ENCODE assay signal across 9 cellular contexts in genomic region chr7:7099584-7100014, GRCh38.
DNase-seq lines count a peak whose midpoint lies in the region; ATAC-seq and TF ChIP-seq lines count a peak whose summit lies in the region.
"Had no signal": no experiment of that assay in that cellular context is flagged by ENCODE, and none has a peak within 500 bp of the region (broad histone marks: within the 10 kb centered on the region; RNA-seq: fewer than 3 reads in every experiment).

No MANE protein-coding gene starts in this region.

- H3K4me1 ChIP-seq in parathyroid adenoma = peaks cover 52% of the 10 kb centered on the region

- H3K27me3 ChIP-seq in parathyroid adenoma (ENCODE audit: control insufficient read depth, insufficient read depth, low read length) = no peaks in the 10 kb centered on the region
- H3K27me3 ChIP-seq: BLaER1 had no signal

- ATAC-seq in HG02678 (IDR thresholded peaks at IDR 0.05; ENCODE audit: unreplicated experiment) (no peak), HG03571 (IDR thresholded peaks at IDR 0.05; ENCODE audit: unreplicated experiment) (no peak)
- no peak for ATAC-seq in activated CD8-positive, alpha-beta T cell treated with anti-CD3 and anti-CD28 coated beads for 36 hours

- H3K27ac ChIP-seq in parathyroid adenoma = peak overlapping the region; percentile 95
- H3K27ac ChIP-seq: BLaER1 had no signal

- H3K36me3 ChIP-seq in parathyroid adenoma (ENCODE audit: control insufficient read depth, insufficient read depth, low read length) = no peaks in the 10 kb centered on the region
- H3K36me3 ChIP-seq: BLaER1 had no signal

- TF ChIP-seq CTCF in parathyroid adenoma (IDR thresholded peaks at IDR 0.05) = no peak
- TF ChIP-seq CTCF in activated CD8-positive, alpha-beta T cell treated with anti-CD3 and anti-CD28 coated beads for 36 hours (IDR thresholded peaks at IDR 0.05) = no peak

- no peak overlapping the region for H3K4me3 Mint-ChIP-seq in activated CD8-positive, alpha-beta T cell treated with anti-CD3 and anti-CD28 coated beads for 36 hours

- H3K9me3 Mint-ChIP-seq in activated CD8-positive, alpha-beta T cell treated with anti-CD3 and anti-CD28 coated beads for 36 hours = no peaks in the 10 kb centered on the region

- no peak overlapping the region for H3K9ac ChIP-seq in parathyroid adenoma
- H3K9ac ChIP-seq: BLaER1 had no signal

- DNase-seq in NCI-H1436 (lab: John Stamatoyannopoulos, UW) (peak; percentile 19), NCI-H1436 treated with DMSO at 0.1 percent for 48 hours (lab: John Stamatoyannopoulos, UW) (no peak), SW 1271 (lab: John Stamatoyannopoulos, UW) (peak; percentile 71 to 97), glomerular endothelial cell (ENCODE audit: extremely low read depth, low read depth, low spot score) (peak; percentile 91)
- DNase-seq in activated CD8-positive, alpha-beta T cell treated with anti-CD3 and anti-CD28 coated beads for 36 hours = no peak

- POLR2A ChIA-PET in activated CD8-positive, alpha-beta T cell treated with anti-CD3 and anti-CD28 coated beads for 36 hours (lab: Charles Lee) = interaction anchor here (0.8 kb wide), 1 partner anchor 304 kb away, joined by 3 read pairs; no protein-coding TSS in a partner anchor

- H3K4me3 ChIP-seq in parathyroid adenoma (ENCODE audit: low read depth, low read length) = peak overlapping the region; percentile 20
- H3K4me3 ChIP-seq: BLaER1 had no signal

- H3K79me2 ChIP-seq in parathyroid adenoma = peaks cover 6% of the 10 kb centered on the region

- peak overlapping the region; percentile 41 for H3K4me2 ChIP-seq in parathyroid adenoma (ENCODE audit: low read length)
- H3K4me2 ChIP-seq: BLaER1 had no signal

- H3K36me3 Mint-ChIP-seq in activated CD8-positive, alpha-beta T cell treated with anti-CD3 and anti-CD28 coated beads for 36 hours (ENCODE audit: low read depth) = no peaks in the 10 kb centered on the region

- intact Hi-C loops in activated CD8-positive, alpha-beta T cell treated with anti-CD3 and anti-CD28 coated beads for 36 hours (cut with micrococcal nuclease) = loop anchor here (10.0 kb wide), 1 partner anchor 305 kb away; no protein-coding TSS in a partner anchor

- no peaks in the 10 kb centered on the region for H3K9me3 ChIP-seq in parathyroid adenoma (ENCODE audit: control insufficient read depth, low read length)
- H3K9me3 ChIP-seq: BLaER1 had no signal

- H3K27me3 Mint-ChIP-seq in activated CD8-positive, alpha-beta T cell treated with anti-CD3 and anti-CD28 coated beads for 36 hours = no peaks in the 10 kb centered on the region

- CTCF ChIA-PET in activated CD8-positive, alpha-beta T cell treated with anti-CD3 and anti-CD28 coated beads for 36 hours (lab: Charles Lee) = interaction anchor here (1.1 to 1.2 kb wide), 2 partner anchors 53 to 451 kb away, joined by 3 read pairs; no protein-coding TSS in a partner anchor

- peaks cover 7% of the 10 kb centered on the region for H3K4me1 Mint-ChIP-seq in activated CD8-positive, alpha-beta T cell treated with anti-CD3 and anti-CD28 coated beads for 36 hours (ENCODE audit: low read depth)

- H3K27ac Mint-ChIP-seq in activated CD8-positive, alpha-beta T cell treated with anti-CD3 and anti-CD28 coated beads for 36 hours = no peak overlapping the region

- H2AFZ ChIP-seq in parathyroid adenoma = no peak overlapping the region

Comparison
In these comparisons a context has a peak if more than half of its experiments do, and no peak if none do; other contexts are left out.
1. DNase-seq: peak in NCI-H1436 (single experiment), SW 1271 (2 of 2) and glomerular endothelial cell (single experiment); none in NCI-H1436 treated with DMSO at 0.1 percent for 48 hours (single experiment) and activated CD8-positive, alpha-beta T cell treated with anti-CD3 and anti-CD28 coated beads for 36 hours (single experiment).